Comparison of ENCODE assay signal across 9 cellular contexts in genomic region chr11:61264371-61264770, GRCh38. TPM values are rescaled to one million over a fixed set of nuclear protein-coding genes. Genes with fewer than 3 reads are reported as not detected.
"Had no signal": no experiment of that assay in that cellular context is flagged by ENCODE, and none has a peak within 500 bp of the region (broad histone marks: within the 10 kb centered on the region; RNA-seq: fewer than 3 reads in every experiment).

No MANE protein-coding gene starts in this region.

- ATAC-seq: K562 had no signal

- H3K9me3 Mint-ChIP-seq: IgD-negative memory B cell had no signal

- DNase-seq: IMR-90, KBM-7, KG1 had no signal

- H3K4me3 ChIP-seq: K562 had no signal

- H3K27ac ChIP-seq: HL-60 had no signal

- H3K27me3 Mint-ChIP-seq: IgD-negative memory B cell had no signal

- H3K4me3 Mint-ChIP-seq: IgD-negative memory B cell had no signal

- FAIRE-seq: HTR-8/SVneo, K562 had no signal

- H3K36me3 Mint-ChIP-seq: IgD-negative memory B cell had no signal

- H3K27ac Mint-ChIP-seq: IgD-negative memory B cell had no signal

RNA-seq across cellular contexts. Expression of gene PGA5, which starts 23.4 kb away (rescaled TPM):
- total RNA-seq: HT-29, HT1080, IMR-90, K562 had no signal
- polyA plus RNA-seq: IgD-negative memory B cell, IMR-90, K562 had no signal

RNA-seq across cellular contexts. Expression of gene VWCE, which starts 30.7 kb away (rescaled TPM):
- total RNA-seq: HT-29 had no signal

RNA-seq across cellular contexts. Expression of gene PGA4, which starts 42.2 kb away (rescaled TPM):
- total RNA-seq: HT-29, HT1080, IMR-90, K562 had no signal
- polyA plus RNA-seq: IgD-negative memory B cell, IMR-90, K562 had no signal
